In the genomic region with DNA sequence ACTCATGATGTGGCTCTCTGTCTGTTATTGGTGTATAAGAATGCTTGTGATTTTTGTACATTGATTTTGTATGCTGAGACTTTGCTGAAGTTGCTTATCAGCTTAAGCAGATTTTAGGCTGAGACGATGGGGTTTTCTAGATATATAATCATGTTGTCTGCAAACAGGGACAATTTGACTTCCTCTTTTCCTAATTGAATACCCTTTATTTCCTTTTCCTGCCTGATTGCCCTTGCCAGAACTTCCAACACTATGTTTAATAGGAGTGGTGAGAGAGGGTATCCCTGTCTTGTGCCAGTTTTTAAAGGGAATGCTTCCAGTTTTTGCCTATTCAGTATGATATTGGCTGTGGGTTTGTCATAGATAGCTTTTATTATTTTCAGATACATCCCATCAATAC, we compare ENCODE assay signal across 2 cellular contexts.
DNase-seq lines count a peak whose midpoint lies in the region; ATAC-seq, FAIRE-seq and TF ChIP-seq lines count a peak whose summit lies in the region.
"Not testable (repeated sequence)": the region's sequence is repeated elsewhere in the genome, so short reads cannot be mapped to it uniquely, and the experiment has no call there.

No MANE protein-coding gene starts in this region.

- not testable (repeated sequence) for H3K27me3 ChIP-seq in K562 (ENCODE audit: control insufficient read depth in 2 of 2, insufficient read depth in 2 of 2, low read length in 2 of 2); HepG2 (ENCODE audit: control insufficient read depth in 1 of 2, insufficient read depth in 2 of 2, low read length in 2 of 2)

- not testable (repeated sequence) for H3K4me2 ChIP-seq in K562 (ENCODE audit: insufficient read depth, low read length); HepG2 (ENCODE audit: low read depth, low read length)

- intact Hi-C loops in K562 (cut with micrococcal nuclease); HepG2 (cut with micrococcal nuclease; ENCODE audit: unreplicated experiment): not testable (repeated sequence)

- TF ChIP-seq EP300 in K562 (IDR thresholded peaks at IDR 0.05; ENCODE audit: low read length) = peak; percentile 58; the same call in 1 of the 2 replicates
- not testable (repeated sequence) for TF ChIP-seq EP300 in HepG2 (IDR thresholded peaks at IDR 0.05; ENCODE audit: low read depth in 2 of 2, low read length in 2 of 2); HepG2 (CRISPR knock-in tag; IDR thresholded peaks at IDR 0.05; ENCODE audit: borderline replicate concordance)

- H2AFZ ChIP-seq in K562 (ENCODE audit: low read depth, low read length); HepG2 (ENCODE audit: low read length): not testable (repeated sequence)

- H3K4me3 ChIP-seq in K562; HepG2 (replicated peaks in 1 of 3; ENCODE audit: insufficient read depth in 1 of 3, low read depth in 2 of 3, low read length in 3 of 3): not testable (repeated sequence)

- TF ChIP-seq POLR2A in K562 (conservative IDR thresholded peaks at IDR 0.05); HepG2 (IDR thresholded peaks at IDR 0.05; ENCODE audit: insufficient read depth in 1 of 2, low read depth in 2 of 2, low read length in 2 of 2): not testable (repeated sequence)

- not testable (repeated sequence) for FAIRE-seq in K562 (lab: Jason Lieb, UNC); HepG2 (lab: Jason Lieb, UNC)

- WGBS in K562 (ENCODE audit: insufficient coverage, low coverage, missing lambda C conversion rate) = 6% methylated on average over 1 of the region's 1 CpG
- WGBS in HepG2 (ENCODE audit: low lambda C conversion rate) = 5% methylated on average over 1 of the region's 1 CpG

- in situ Hi-C loops in K562 (cut with MboI); HepG2 (cut with HindIII; ENCODE audit: extremely low pct_ligation_motif_present, low pct_unique_long_range_greater_than_20kb): not testable (repeated sequence)

- DNase-seq in K562 (ENCODE audit: extremely low read depth in 1 of 4, low spot score in 3 of 4); HepG2 (ENCODE audit: low spot score): not testable (repeated sequence)

- TF ChIP-seq CTCF in K562 (IDR thresholded peaks at IDR 0.05 in 2 of 3, conservative IDR thresholded peaks at IDR 0.05 in 1 of 3; ENCODE audit: insufficient read depth in 2 of 3, low read depth in 1 of 3, low read length in 3 of 3); HepG2 (CRISPR knock-in tag; IDR thresholded peaks at IDR 0.05): not testable (repeated sequence)

- H3K9me1 ChIP-seq in K562 (ENCODE audit: control insufficient read depth, insufficient read depth, low read length) = not testable (repeated sequence)

- POLR2A ChIA-PET in K562 (lab: Yijun Ruan, JAX); HepG2 (lab: Yijun Ruan, JAX): not testable (repeated sequence)

- not testable (repeated sequence) for BruUV-seq in K562 (replicated peaks; lab: Mats Ljungman, UMichigan); HepG2 (replicated peaks; lab: Mats Ljungman, UMichigan)

- H3K4me1 ChIP-seq in K562 (replicated peaks in 1 of 2; ENCODE audit: control insufficient read depth in 2 of 2, insufficient read depth in 2 of 2, low read length in 2 of 2); HepG2 (ENCODE audit: insufficient read depth, low read length): not testable (repeated sequence)

- H4K20me1 ChIP-seq in K562 (replicated peaks; ENCODE audit: control insufficient read depth, insufficient read depth, low read length); HepG2 (ENCODE audit: insufficient read depth, low read length): not testable (repeated sequence)

- CTCF ChIA-PET in K562 (lab: Yijun Ruan, JAX; ENCODE audit: low intra/inter-chr PET ratio); HepG2 (lab: Yijun Ruan, JAX; ENCODE audit: low intra/inter-chr PET ratio, low total read pairs): not testable (repeated sequence)

- not testable (repeated sequence) for H3K27ac ChIP-seq in K562 (ENCODE audit: extremely low read depth, low read depth, low read length); HepG2 (ENCODE audit: extremely low read length, insufficient read depth, low read length)

- not testable (repeated sequence) for H3K9ac ChIP-seq in K562 (ENCODE audit: insufficient read depth in 1 of 2, low read depth in 2 of 2, low read length in 2 of 2); HepG2 (ENCODE audit: insufficient read depth, low read depth, low read length)

- not testable (repeated sequence) for TF ChIP-seq RAD21 in K562 (CRISPR knock-in tag; conservative IDR thresholded peaks at IDR 0.05 in 1 of 2, IDR thresholded peaks at IDR 0.05 in 1 of 2); HepG2 (CRISPR knock-in tag; IDR thresholded peaks at IDR 0.05)

- H3K36me3 ChIP-seq in K562 (ENCODE audit: control insufficient read depth, insufficient read depth, low read length); HepG2 (replicated peaks in 1 of 2; ENCODE audit: control insufficient read depth in 1 of 2, insufficient read depth in 2 of 2, low read length in 2 of 2): not testable (repeated sequence)

- not testable (repeated sequence) for H3K9me3 ChIP-seq in K562 (replicated peaks; ENCODE audit: control insufficient read depth, insufficient read depth, low read depth, low read length)
- peaks cover 81% of the 10 kb centered on the region for H3K9me3 ChIP-seq in HepG2 (ENCODE audit: low read length)

- ATAC-seq in K562, HepG2: not testable (repeated sequence)

- not testable (repeated sequence) for H3K79me2 ChIP-seq in K562 (ENCODE audit: control insufficient read depth, insufficient read depth, low read length); HepG2 (ENCODE audit: insufficient read depth, low read length)

TF ChIP-seq in K562, 482 proteins besides CTCF, POLR2A, EP300 and RAD21 (continues in another document):
- TF ChIP-seq SMARCE1 (IDR thresholded peaks at IDR 0.05) (peak; percentile 61; the same call in 1 of the 2 replicates), TEAD4 (IDR thresholded peaks at IDR 0.05; ENCODE audit: low read length) (peak; percentile 43; the same call in 1 of the 2 replicates), TRIM24 (IDR thresholded peaks at IDR 0.05) (0 out of 4 replicates have a peak, but pooled peaks of 1 of the 2 experiments have one; percentile 9), SMARCA4 (IDR thresholded peaks at IDR 0.05) (peak; percentile 23; the same call in 1 of the 2 replicates), CBFA2T2 (conservative IDR thresholded peaks at IDR 0.05) (peak; percentile 34; the same call in 1 of the 2 replicates), ARID1B (IDR thresholded peaks at IDR 0.05) (peak; percentile 53), GATA2 (CRISPR knock-in tag; IDR thresholded peaks at IDR 0.05) (0 out of 2 replicates have a peak, but pooled peaks have one; percentile 18), ETV6 (IDR thresholded peaks at IDR 0.05; ENCODE audit: borderline replicate concordance in 1 of 2, low read depth in 2 of 2, low read length in 1 of 2) (0 out of 4 replicates have a peak, but pooled peaks of 1 of the 2 experiments have one; percentile 36), TAL1 (IDR thresholded peaks at IDR 0.05) (peak; percentile 68), TCF3 (CRISPR knock-in tag; IDR thresholded peaks at IDR 0.05) (peak; percentile 74), NCOR1 (IDR thresholded peaks at IDR 0.05) (0 out of 2 replicates have a peak, but pooled peaks have one; percentile 25), SOX6 (IDR thresholded peaks at IDR 0.05) (peak; percentile 40; the same call in 1 of the 2 replicates), CBFA2T3 (IDR thresholded peaks at IDR 0.05) (peak; percentile 52), KLF16 (IDR thresholded peaks at IDR 0.05) (peak; percentile 56; the same call in 1 of the 2 replicates)
- TF ChIP-seq TEAD4, ETV6 (CRISPR knock-in tag; IDR thresholded peaks at IDR 0.05; ENCODE audit: borderline replicate concordance): not testable (repeated sequence)

TF ChIP-seq in HepG2, 621 proteins besides CTCF, POLR2A, EP300 and RAD21:
- TF ChIP-seq TRIM22 (IDR thresholded peaks at IDR 0.05) = 0 out of 2 replicates have a peak, but pooled peaks have one; percentile 51
- peak; percentile 75; the same call in 1 of the 2 replicates for TF ChIP-seq PLRG1 (conservative IDR thresholded peaks at IDR 0.05)
- peak; percentile 80; the same call in 1 of the 2 replicates for TF ChIP-seq NONO (IDR thresholded peaks at IDR 0.05)
- TF ChIP-seq NONO (CRISPR knock-in tag; conservative IDR thresholded peaks at IDR 0.05); SP1 (CRISPR knock-in tag; IDR thresholded peaks at IDR 0.05); FOXP1 (CRISPR knock-in tag; IDR thresholded peaks at IDR 0.05): not testable (repeated sequence)
- TF ChIP-seq SP1 (IDR thresholded peaks at IDR 0.05) = peak; percentile 55; the same call in 1 of the 2 replicates
- peak; percentile 43; the same call in 1 of the 2 replicates for TF ChIP-seq NFRKB (IDR thresholded peaks at IDR 0.05)
- TF ChIP-seq ZNF282 (IDR thresholded peaks at IDR 0.05; ENCODE audit: partially characterized antibody) = peak; percentile 58
- TF ChIP-seq FOXP1 (IDR thresholded peaks at IDR 0.05) = 0 out of 2 replicates have a peak, but pooled peaks have one; percentile 17
TF ChIP-seq in HepG2: peak in this region for 7; not testable (repeated sequence) for 614.
